2 cellular contexts compared by ENCODE assay signal in the genomic region with DNA sequence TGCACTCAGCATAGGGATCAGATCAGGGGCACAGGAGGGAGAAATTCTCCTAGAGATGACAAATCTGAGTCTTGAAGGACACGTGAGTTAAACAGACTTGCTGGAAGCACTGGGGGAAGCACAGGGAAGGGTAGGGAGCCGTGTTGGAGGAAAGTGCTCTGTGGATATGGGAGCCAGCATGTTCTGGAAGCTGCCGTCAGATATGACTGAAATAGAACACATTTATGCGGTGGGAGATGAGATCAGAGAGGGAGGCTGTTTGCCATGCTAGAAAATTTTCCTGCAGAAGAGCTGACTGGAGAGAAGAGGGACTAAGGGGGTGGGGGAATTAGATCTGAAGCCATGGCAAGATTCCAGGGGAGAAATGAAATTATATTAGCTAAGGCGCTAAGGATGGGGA.
TF ChIP-seq lines count a peak whose summit lies in the region.

No MANE protein-coding gene starts in this region.

TF ChIP-seq in K562, 482 proteins besides CTCF, POLR2A, EP300 and RAD21:
- TF ChIP-seq, protein P1, sequence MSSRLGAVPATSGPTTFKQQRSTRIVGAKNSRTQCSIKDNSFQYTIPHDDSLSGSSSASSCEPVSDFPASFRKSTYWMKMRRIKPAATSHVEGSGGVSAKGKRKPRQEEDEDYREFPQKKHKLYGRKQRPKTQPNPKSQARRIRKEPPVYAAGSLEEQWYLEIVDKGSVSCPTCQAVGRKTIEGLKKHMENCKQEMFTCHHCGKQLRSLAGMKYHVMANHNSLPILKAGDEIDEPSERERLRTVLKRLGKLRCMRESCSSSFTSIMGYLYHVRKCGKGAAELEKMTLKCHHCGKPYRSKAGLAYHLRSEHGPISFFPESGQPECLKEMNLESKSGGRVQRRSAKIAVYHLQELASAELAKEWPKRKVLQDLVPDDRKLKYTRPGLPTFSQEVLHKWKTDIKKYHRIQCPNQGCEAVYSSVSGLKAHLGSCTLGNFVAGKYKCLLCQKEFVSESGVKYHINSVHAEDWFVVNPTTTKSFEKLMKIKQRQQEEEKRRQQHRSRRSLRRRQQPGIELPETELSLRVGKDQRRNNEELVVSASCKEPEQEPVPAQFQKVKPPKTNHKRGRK (tag; IDR thresholded peaks at IDR 0.05), result no peak
- TF ChIP-seq SIN3B (IDR thresholded peaks at IDR 0.05; ENCODE audit: low read depth) (no peak), CC2D1A (IDR thresholded peaks at IDR 0.05) (no peak), ZNF124 (CRISPR knock-in tag; IDR thresholded peaks at IDR 0.05) (no peak), TAL1 (IDR thresholded peaks at IDR 0.05) (no peak)
- TF ChIP-seq, protein P2, sequence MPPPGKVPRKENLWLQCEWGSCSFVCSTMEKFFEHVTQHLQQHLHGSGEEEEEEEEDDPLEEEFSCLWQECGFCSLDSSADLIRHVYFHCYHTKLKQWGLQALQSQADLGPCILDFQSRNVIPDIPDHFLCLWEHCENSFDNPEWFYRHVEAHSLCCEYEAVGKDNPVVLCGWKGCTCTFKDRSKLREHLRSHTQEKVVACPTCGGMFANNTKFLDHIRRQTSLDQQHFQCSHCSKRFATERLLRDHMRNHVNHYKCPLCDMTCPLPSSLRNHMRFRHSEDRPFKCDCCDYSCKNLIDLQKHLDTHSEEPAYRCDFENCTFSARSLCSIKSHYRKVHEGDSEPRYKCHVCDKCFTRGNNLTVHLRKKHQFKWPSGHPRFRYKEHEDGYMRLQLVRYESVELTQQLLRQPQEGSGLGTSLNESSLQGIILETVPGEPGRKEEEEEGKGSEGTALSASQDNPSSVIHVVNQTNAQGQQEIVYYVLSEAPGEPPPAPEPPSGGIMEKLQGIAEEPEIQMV (tag; conservative IDR thresholded peaks at IDR 0.05; ENCODE audit: low read depth), result no peak
- TF ChIP-seq, protein P3, sequence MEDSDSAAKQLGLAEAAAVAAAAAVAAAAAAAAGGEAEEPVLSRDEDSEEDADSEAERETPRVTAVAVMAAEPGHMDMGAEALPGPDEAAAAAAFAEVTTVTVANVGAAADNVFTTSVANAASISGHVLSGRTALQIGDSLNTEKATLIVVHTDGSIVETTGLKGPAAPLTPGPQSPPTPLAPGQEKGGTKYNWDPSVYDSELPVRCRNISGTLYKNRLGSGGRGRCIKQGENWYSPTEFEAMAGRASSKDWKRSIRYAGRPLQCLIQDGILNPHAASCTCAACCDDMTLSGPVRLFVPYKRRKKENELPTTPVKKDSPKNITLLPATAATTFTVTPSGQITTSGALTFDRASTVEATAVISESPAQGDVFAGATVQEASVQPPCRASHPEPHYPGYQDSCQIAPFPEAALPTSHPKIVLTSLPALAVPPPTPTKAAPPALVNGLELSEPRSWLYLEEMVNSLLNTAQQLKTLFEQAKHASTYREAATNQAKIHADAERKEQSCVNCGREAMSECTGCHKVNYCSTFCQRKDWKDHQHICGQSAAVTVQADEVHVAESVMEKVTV (CRISPR knock-in tag; IDR thresholded peaks at IDR 0.05), result no peak

TF ChIP-seq in neural cell, 6 proteins besides CTCF, POLR2A, EP300 and RAD21 (continued from another document):
- TF ChIP-seq, protein P4, sequence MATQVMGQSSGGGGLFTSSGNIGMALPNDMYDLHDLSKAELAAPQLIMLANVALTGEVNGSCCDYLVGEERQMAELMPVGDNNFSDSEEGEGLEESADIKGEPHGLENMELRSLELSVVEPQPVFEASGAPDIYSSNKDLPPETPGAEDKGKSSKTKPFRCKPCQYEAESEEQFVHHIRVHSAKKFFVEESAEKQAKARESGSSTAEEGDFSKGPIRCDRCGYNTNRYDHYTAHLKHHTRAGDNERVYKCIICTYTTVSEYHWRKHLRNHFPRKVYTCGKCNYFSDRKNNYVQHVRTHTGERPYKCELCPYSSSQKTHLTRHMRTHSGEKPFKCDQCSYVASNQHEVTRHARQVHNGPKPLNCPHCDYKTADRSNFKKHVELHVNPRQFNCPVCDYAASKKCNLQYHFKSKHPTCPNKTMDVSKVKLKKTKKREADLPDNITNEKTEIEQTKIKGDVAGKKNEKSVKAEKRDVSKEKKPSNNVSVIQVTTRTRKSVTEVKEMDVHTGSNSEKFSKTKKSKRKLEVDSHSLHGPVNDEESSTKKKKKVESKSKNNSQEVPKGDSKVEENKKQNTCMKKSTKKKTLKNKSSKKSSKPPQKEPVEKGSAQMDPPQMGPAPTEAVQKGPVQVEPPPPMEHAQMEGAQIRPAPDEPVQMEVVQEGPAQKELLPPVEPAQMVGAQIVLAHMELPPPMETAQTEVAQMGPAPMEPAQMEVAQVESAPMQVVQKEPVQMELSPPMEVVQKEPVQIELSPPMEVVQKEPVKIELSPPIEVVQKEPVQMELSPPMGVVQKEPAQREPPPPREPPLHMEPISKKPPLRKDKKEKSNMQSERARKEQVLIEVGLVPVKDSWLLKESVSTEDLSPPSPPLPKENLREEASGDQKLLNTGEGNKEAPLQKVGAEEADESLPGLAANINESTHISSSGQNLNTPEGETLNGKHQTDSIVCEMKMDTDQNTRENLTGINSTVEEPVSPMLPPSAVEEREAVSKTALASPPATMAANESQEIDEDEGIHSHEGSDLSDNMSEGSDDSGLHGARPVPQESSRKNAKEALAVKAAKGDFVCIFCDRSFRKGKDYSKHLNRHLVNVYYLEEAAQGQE (IDR thresholded peaks at IDR 0.05; ENCODE audit: borderline replicate concordance), result no peak
- no peak for TF ChIP-seq MXI1 (conservative IDR thresholded peaks at IDR 0.05; ENCODE audit: poor library complexity, severe bottlenecking)
- no peak for TF ChIP-seq TAF1 (IDR thresholded peaks at IDR 0.05; ENCODE audit: low read depth)
